In the genomic region with DNA sequence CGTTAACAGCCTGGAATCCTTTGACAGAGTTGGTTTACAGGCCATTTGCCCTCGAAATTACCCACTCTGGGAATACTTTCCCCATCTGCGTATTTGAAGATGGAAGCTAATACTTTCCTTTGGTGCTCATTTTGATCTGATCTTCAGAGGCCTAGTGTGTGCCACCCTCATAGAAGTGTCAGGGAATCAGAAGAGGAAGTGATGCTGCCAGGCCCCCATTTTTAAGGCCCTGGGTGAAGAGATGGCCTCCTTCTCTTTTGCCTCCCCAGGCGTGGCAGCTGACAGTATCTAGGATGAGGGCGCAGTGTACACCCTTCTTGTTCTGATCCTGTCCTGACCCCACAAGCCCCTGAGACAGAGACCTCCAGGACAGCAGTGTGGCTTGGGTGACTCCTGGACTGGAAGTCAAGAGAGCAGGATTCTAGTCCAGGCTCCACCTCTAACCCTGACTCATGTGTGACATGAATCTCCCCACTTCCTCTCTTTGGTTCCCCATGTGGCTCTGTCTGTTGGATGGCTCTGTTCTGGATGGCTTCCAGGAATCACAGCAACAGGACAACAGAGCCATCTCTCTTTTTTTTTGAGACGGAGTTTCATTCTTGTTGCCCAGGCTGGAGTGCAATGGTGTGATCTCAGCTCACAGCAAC, we compare ENCODE assay signal across 9 cellular contexts. TPM values are rescaled to one million over a fixed set of nuclear protein-coding genes. Genes with fewer than 3 reads are reported as not detected.
DNase-seq lines count a peak whose midpoint lies in the region; ATAC-seq and TF ChIP-seq lines count a peak whose summit lies in the region.
"Had no signal": no experiment of that assay in that cellular context is flagged by ENCODE, and none has a peak within 500 bp of the region (broad histone marks: within the 10 kb centered on the region; RNA-seq: fewer than 3 reads in every experiment).

No MANE protein-coding gene starts in this region.

- peak overlapping the region; percentile 85 for H2BK20ac ChIP-seq in IMR-90 (ENCODE audit: low read depth, low read length)

- H2BK15ac ChIP-seq in IMR-90 (ENCODE audit: low read depth, low read length), result peak overlapping the region; percentile 86; the same call in 1 of the 3 replicates

- H3K56ac ChIP-seq in IMR-90 (ENCODE audit: extremely low read depth, insufficient read depth, low read length), result peak overlapping the region; percentile 24; the same call in 1 of the 2 replicates

- peak overlapping the region; percentile 75 for H2BK5ac ChIP-seq in IMR-90 (ENCODE audit: low read depth, low read length, poor library complexity, severe bottlenecking)

- peak overlapping the region; percentile 61; the same call in 1 of the 2 replicates for H3K23ac ChIP-seq in IMR-90 (ENCODE audit: low read depth, low read length)

- H3K4me1 Mint-ChIP-seq in activated T-helper 1 cell treated with anti-CD3 and anti-CD28 coated beads, Interleukin-12 subunit alpha, Interleukin-12 subunit beta, Interleukin-2, Interleukin-4 antibody, amounts not matched to agents 30 ng/mL and 10 ng/mL and 1 ng/mL, durations not matched to agents 14 hours and 24 hours and 36 hours (ENCODE audit: low read depth), result peaks cover 7% of the 10 kb centered on the region
- H3K4me1 Mint-ChIP-seq in activated naive CD8-positive, alpha-beta T cell treated with anti-CD3 and anti-CD28 coated beads, Interleukin-2, amount 50 U/mL, for 24 hours, result no peaks in the 10 kb centered on the region

- H3K9ac ChIP-seq in IMR-90 (ENCODE audit: low read depth, low read length), result no peak overlapping the region; the same call in 1 of the 2 replicates

- WGBS in IMR-90 (ENCODE audit: extremely low coverage in 2 of 2, insufficient read length in 1 of 2), 2 experiments, result no CpG with 5 or more reads among the region's 6 CpGs

- no peak for TF ChIP-seq RAD21 in IMR-90 (IDR thresholded peaks at IDR 0.05; ENCODE audit: low read length)

- H3K4ac ChIP-seq in IMR-90 (ENCODE audit: low read depth, low read length), result peak overlapping the region; percentile 86

- H3K9me1 ChIP-seq in IMR-90 (ENCODE audit: insufficient read depth, low read length), result peaks cover 38% of the 10 kb centered on the region

- H3K36me3 ChIP-seq in IMR-90 (ENCODE audit: control insufficient read depth, insufficient read depth, low read length) (peaks cover 19% of the 10 kb centered on the region), left lung (peaks cover 0 to 51% of the 10 kb centered on the region in 2 donors)

- BruUV-seq in IMR-90 (replicated peaks; lab: Mats Ljungman, UMichigan), result no TSS peak

- ATAC-seq in IMR-90 (ENCODE audit: low read depth) (peak; percentile 70), left lung (peak; percentile 77), HG02981 (IDR thresholded peaks at IDR 0.05; ENCODE audit: unreplicated experiment) (no peak)
- no peak for ATAC-seq in activated naive CD8-positive, alpha-beta T cell treated with anti-CD3 and anti-CD28 coated beads, Interleukin-2, amount 50 U/mL, for 24 hours

- H4K5ac ChIP-seq in IMR-90 (ENCODE audit: low read depth, low read length), result peak overlapping the region; percentile 32; the same call in 1 of the 2 replicates

- H2AK5ac ChIP-seq in IMR-90 (ENCODE audit: low read depth, low read length), result peak overlapping the region; percentile 82

- no peaks in the 10 kb centered on the region for H3K27me3 Mint-ChIP-seq in activated T-helper 1 cell treated with anti-CD3 and anti-CD28 coated beads, Interleukin-12 subunit alpha, Interleukin-12 subunit beta, Interleukin-2, Interleukin-4 antibody, amounts not matched to agents 30 ng/mL and 10 ng/mL and 1 ng/mL, durations not matched to agents 14 hours and 24 hours and 36 hours (ENCODE audit: insufficient read depth)
- H3K27me3 Mint-ChIP-seq in activated naive CD8-positive, alpha-beta T cell treated with anti-CD3 and anti-CD28 coated beads, Interleukin-2, amount 50 U/mL, for 24 hours, result no peaks in the 10 kb centered on the region

- POLR2A ChIA-PET in IMR-90 (lab: Charles Lee; ENCODE audit: unreplicated experiment), result no interaction called here

- H3K4me1 ChIP-seq in IMR-90 (ENCODE audit: control insufficient read depth, insufficient read depth, low read length), result peaks cover 14% of the 10 kb centered on the region
- peaks cover 0 to 33% of the 10 kb centered on the region in 2 donors for H3K4me1 ChIP-seq in left lung
- H3K4me1 ChIP-seq: gastrocnemius medialis had no signal

- TF ChIP-seq POLR2A in IMR-90 (IDR thresholded peaks at IDR 0.05; ENCODE audit: low read depth, low read length), result no peak; the same call in 1 of the 2 replicates

- TF ChIP-seq CTCF in AG10803 (conservative IDR thresholded peaks at IDR 0.05; ENCODE audit: low read length) (no peak), IMR-90 (conservative IDR thresholded peaks at IDR 0.05; ENCODE audit: low read depth, low read length) (no peak), astrocyte of the spinal cord (IDR thresholded peaks at IDR 0.05; ENCODE audit: low read depth, low read length) (no peak), left lung (IDR thresholded peaks at IDR 0.05) (no peak)

- H3K79me1 ChIP-seq in IMR-90 (ENCODE audit: low read depth in 1 of 2, low read length in 2 of 2), result peaks cover 0 to 9% of the 10 kb centered on the region in 2 experiments; a peak in 2 of 4 replicates

- H3K4me3 ChIP-seq in AG10803 (ENCODE audit: low read length) (no peak overlapping the region), IMR-90 (ENCODE audit: insufficient read depth, low read depth, low read length) (no peak overlapping the region), astrocyte of the spinal cord (ENCODE audit: low read depth, low read length) (no peak overlapping the region), left lung (no peak overlapping the region)
- H3K4me3 ChIP-seq: gastrocnemius medialis had no signal

- peak overlapping the region; percentile 56; the same call in 1 of the 2 replicates for H3K27ac ChIP-seq in IMR-90 (ENCODE audit: insufficient read depth, low read length)
- H3K27ac ChIP-seq in left lung, result peak overlapping the region in 1 of 2 donors; percentile 58
- H3K27ac ChIP-seq: gastrocnemius medialis had no signal

- intact Hi-C loops in IMR-90 (cut with micrococcal nuclease), result no loop called here
- intact Hi-C loops in left lung (cut with DNase I), result no loop called here
- intact Hi-C loops in activated T-helper 1 cell treated with anti-CD3 and anti-CD28 coated beads, Interleukin-12 subunit alpha, Interleukin-12 subunit beta, Interleukin-2, Interleukin-4 antibody, amounts not matched to agents 30 ng/mL and 10 ng/mL and 1 ng/mL, durations not matched to agents 14 hours and 24 hours and 36 hours (cut with micrococcal nuclease), result no loop called here

- H4K8ac ChIP-seq in IMR-90 (ENCODE audit: low read depth in 2 of 2, low read length in 2 of 2), result peak overlapping the region; percentile 40 to 91

- peak overlapping the region; percentile 75 for H4K91ac ChIP-seq in IMR-90 (ENCODE audit: insufficient read depth, low read depth, low read length)

- peak overlapping the region; percentile 77 for H2AK9ac ChIP-seq in IMR-90 (replicated peaks; ENCODE audit: low read depth, low read length, poor library complexity)

- CTCF ChIA-PET in IMR-90 (lab: Yijun Ruan, JAX), result no interaction called here

- in situ Hi-C loops in IMR-90 (cut with MboI; ENCODE audit: low sequenced_read_pairs) (no loop called here), astrocyte of the spinal cord (cut with HindIII; ENCODE audit: low sequenced_read_pairs) (no loop called here)

- no peak overlapping the region for H3K27ac Mint-ChIP-seq in activated T-helper 1 cell treated with anti-CD3 and anti-CD28 coated beads, Interleukin-12 subunit alpha, Interleukin-12 subunit beta, Interleukin-2, Interleukin-4 antibody, amounts not matched to agents 30 ng/mL and 10 ng/mL and 1 ng/mL, durations not matched to agents 14 hours and 24 hours and 36 hours
- H3K27ac Mint-ChIP-seq in activated naive CD8-positive, alpha-beta T cell treated with anti-CD3 and anti-CD28 coated beads, Interleukin-2, amount 50 U/mL, for 24 hours, result no peak overlapping the region

- H3K36me3 Mint-ChIP-seq in activated T-helper 1 cell treated with anti-CD3 and anti-CD28 coated beads, Interleukin-12 subunit alpha, Interleukin-12 subunit beta, Interleukin-2, Interleukin-4 antibody, amounts not matched to agents 30 ng/mL and 10 ng/mL and 1 ng/mL, durations not matched to agents 14 hours and 24 hours and 36 hours (ENCODE audit: low read depth), result peaks cover 11% of the 10 kb centered on the region
- H3K36me3 Mint-ChIP-seq in activated naive CD8-positive, alpha-beta T cell treated with anti-CD3 and anti-CD28 coated beads, Interleukin-2, amount 50 U/mL, for 24 hours (ENCODE audit: low read depth), result peaks cover 14% of the 10 kb centered on the region

- H3K4me3 Mint-ChIP-seq in activated T-helper 1 cell treated with anti-CD3 and anti-CD28 coated beads, Interleukin-12 subunit alpha, Interleukin-12 subunit beta, Interleukin-2, Interleukin-4 antibody, amounts not matched to agents 30 ng/mL and 10 ng/mL and 1 ng/mL, durations not matched to agents 14 hours and 24 hours and 36 hours, result no peak overlapping the region
- H3K4me3 Mint-ChIP-seq in activated naive CD8-positive, alpha-beta T cell treated with anti-CD3 and anti-CD28 coated beads, Interleukin-2, amount 50 U/mL, for 24 hours, result no peak overlapping the region

- dilution Hi-C loops in IMR-90 (cut with HindIII; ENCODE audit: low sequenced_read_pairs, unreplicated experiment), result no loop called here

- no peaks in the 10 kb centered on the region for H4K20me1 ChIP-seq in IMR-90 (ENCODE audit: insufficient read depth, low read length)

- no peak overlapping the region for H3K4me2 ChIP-seq in IMR-90 (ENCODE audit: low read depth, low read length)

- peak overlapping the region; percentile 81 for H2AFZ ChIP-seq in IMR-90 (replicated peaks; ENCODE audit: low read length, poor library complexity)

- no peaks in the 10 kb centered on the region for H3K9me3 Mint-ChIP-seq in activated T-helper 1 cell treated with anti-CD3 and anti-CD28 coated beads, Interleukin-12 subunit alpha, Interleukin-12 subunit beta, Interleukin-2, Interleukin-4 antibody, amounts not matched to agents 30 ng/mL and 10 ng/mL and 1 ng/mL, durations not matched to agents 14 hours and 24 hours and 36 hours
- no peaks in the 10 kb centered on the region for H3K9me3 Mint-ChIP-seq in activated naive CD8-positive, alpha-beta T cell treated with anti-CD3 and anti-CD28 coated beads, Interleukin-2, amount 50 U/mL, for 24 hours

- H3K27me3 ChIP-seq in IMR-90 (ENCODE audit: control insufficient read depth, insufficient read depth, low read length), result no peaks in the 10 kb centered on the region
- no peaks in the 10 kb centered on the region for H3K27me3 ChIP-seq in left lung
- H3K27me3 ChIP-seq: gastrocnemius medialis had no signal

- peak overlapping the region; percentile 29; the same call in 1 of the 2 replicates for H3K18ac ChIP-seq in IMR-90 (ENCODE audit: low read depth, low read length)

- peak overlapping the region; percentile 64 for H3K14ac ChIP-seq in IMR-90 (replicated peaks; ENCODE audit: low read depth, low read length)

- H2BK120ac ChIP-seq in IMR-90 (ENCODE audit: low read depth, low read length), result peak overlapping the region; percentile 92

- DNase-seq in AG10803 (ENCODE audit: low read depth) (peak; percentile 90), IMR-90 (peak; percentile 82), astrocyte of the spinal cord (ENCODE audit: low read depth, low spot score) (peak; percentile 60), left lung (peak in 1 of 2 donors; percentile 51), HuH-7.5 (ENCODE audit: low spot score) (no peak)
- DNase-seq in activated T-helper 1 cell treated with anti-CD3 and anti-CD28 coated beads, Interleukin-12 subunit alpha, Interleukin-12 subunit beta, Interleukin-2, Interleukin-4 antibody, amounts not matched to agents 30 ng/mL and 10 ng/mL and 1 ng/mL, durations not matched to agents 14 hours and 24 hours and 36 hours (ENCODE audit: low spot score), result no peak
- DNase-seq in activated naive CD8-positive, alpha-beta T cell treated with anti-CD3 and anti-CD28 coated beads, Interleukin-2, amount 50 U/mL, for 24 hours, result no peak

- H3K9me3 ChIP-seq in IMR-90 (ENCODE audit: control insufficient read depth, insufficient read depth, low read length) (no peaks in the 10 kb centered on the region), left lung (no peaks in the 10 kb centered on the region)
- H3K9me3 ChIP-seq: gastrocnemius medialis had no signal

RNA-seq across cellular contexts. Expression of gene CSF1R, which starts 27.8 kb away (rescaled TPM):
- total RNA-seq in IMR-90 (2012; rRNA removed), result under 0.01 and 0.36 TPM in 2 replicates
- polyA plus RNA-seq in IMR-90 (2012; rRNA removed), result 0.07 and 0.14 TPM in 2 replicates
- polyA plus RNA-seq in IMR-90 (2012; cell fraction: cytosol; rRNA removed), result 0.03 and 0.08 TPM in 2 replicates
- 0.33 and 0.72 TPM in 2 replicates for polyA plus RNA-seq in IMR-90 (2012; cell fraction: nucleus; rRNA removed; ENCODE audit: low replicate concordance)
- 10 to 100 TPM; 52.8 to 93.1 TPM for total RNA-seq in left lung
- 0.10 TPM in 1 of 2 replicates, not detected in the other for total RNA-seq in activated T-helper 1 cell treated with anti-CD3 and anti-CD28 coated beads, Interleukin-12 subunit alpha, Interleukin-12 subunit beta, Interleukin-2, Interleukin-4 antibody, amounts not matched to agents 30 ng/mL and 10 ng/mL and 1 ng/mL, durations not matched to agents 14 hours and 24 hours and 36 hours

RNA-seq across cellular contexts. Expression of gene HMGXB3, which starts 58.1 kb away (rescaled TPM):
- total RNA-seq in IMR-90 (2012; rRNA removed) (27.6 and 29.2 TPM in 2 replicates), left lung (10 to 100 TPM; 27.5 to 37.1 TPM)
- 27.6 and 30.6 TPM in 2 replicates for polyA plus RNA-seq in IMR-90 (2012; rRNA removed)
- polyA plus RNA-seq in IMR-90 (2012; cell fraction: cytosol; rRNA removed), result 15.9 and 22.3 TPM in 2 replicates
- polyA plus RNA-seq in IMR-90 (2012; cell fraction: nucleus; rRNA removed; ENCODE audit: low replicate concordance), result 89.7 and 113 TPM in 2 replicates
- total RNA-seq in activated T-helper 1 cell treated with anti-CD3 and anti-CD28 coated beads, Interleukin-12 subunit alpha, Interleukin-12 subunit beta, Interleukin-2, Interleukin-4 antibody, amounts not matched to agents 30 ng/mL and 10 ng/mL and 1 ng/mL, durations not matched to agents 14 hours and 24 hours and 36 hours, result 49.1 and 49.9 TPM in 2 replicates

RNA-seq across cellular contexts. Expression of gene TIGD6, which starts 58.1 kb away (rescaled TPM):
- total RNA-seq in IMR-90 (2012; rRNA removed) (6.1 and 6.6 TPM in 2 replicates), left lung (1 to 10 TPM; 4.1 to 5.8 TPM)
- 4.4 and 5.8 TPM in 2 replicates for polyA plus RNA-seq in IMR-90 (2012; rRNA removed)
- 3.8 and 4.4 TPM in 2 replicates for polyA plus RNA-seq in IMR-90 (2012; cell fraction: cytosol; rRNA removed)
- 1.9 and 4.0 TPM in 2 replicates for polyA plus RNA-seq in IMR-90 (2012; cell fraction: nucleus; rRNA removed; ENCODE audit: low replicate concordance)
- 2.4 TPM in 2 replicates for total RNA-seq in activated T-helper 1 cell treated with anti-CD3 and anti-CD28 coated beads, Interleukin-12 subunit alpha, Interleukin-12 subunit beta, Interleukin-2, Interleukin-4 antibody, amounts not matched to agents 30 ng/mL and 10 ng/mL and 1 ng/mL, durations not matched to agents 14 hours and 24 hours and 36 hours

Comparison
In these comparisons a context has a peak if more than half of its experiments do, and no peak if none do; other contexts are left out.
1. DNase-seq: peak in AG10803 (single experiment), IMR-90 (single experiment) and astrocyte of the spinal cord (single experiment); none in activated T-helper 1 cell treated with anti-CD3 and anti-CD28 coated beads, Interleukin-12 subunit alpha, Interleukin-12 subunit beta, Interleukin-2, Interleukin-4 antibody, amounts not matched to agents 30 ng/mL and 10 ng/mL and 1 ng/mL, durations not matched to agents 14 hours and 24 hours and 36 hours (single experiment), HuH-7.5 (single experiment) and activated naive CD8-positive, alpha-beta T cell treated with anti-CD3 and anti-CD28 coated beads, Interleukin-2, amount 50 U/mL, for 24 hours (single experiment).
2. ATAC-seq: peak in IMR-90 (single experiment) and left lung (single experiment); none in HG02981 (single experiment) and activated naive CD8-positive, alpha-beta T cell treated with anti-CD3 and anti-CD28 coated beads, Interleukin-2, amount 50 U/mL, for 24 hours (single experiment).
3. RNA of gene CSF1R, which starts 27.8 kb away (total RNA-seq): 52.8 to 93.1 TPM in left lung; under 0.01 to 0.36 TPM in IMR-90 and 0.10 TPM in activated T-helper 1 cell treated with anti-CD3 and anti-CD28 coated beads, Interleukin-12 subunit alpha, Interleukin-12 subunit beta, Interleukin-2, Interleukin-4 antibody, amounts not matched to agents 30 ng/mL and 10 ng/mL and 1 ng/mL, durations not matched to agents 14 hours and 24 hours and 36 hours; every median in the first group is over 10 times any median in the second.